14 cellular contexts compared by ENCODE assay signal in genomic region chr5:143147918-143148317, GRCh38.
DNase-seq lines count a peak whose midpoint lies in the region; ATAC-seq and TF ChIP-seq lines count a peak whose summit lies in the region.
"Had no signal": no experiment of that assay in that cellular context is flagged by ENCODE, and none has a peak within 500 bp of the region (broad histone marks: within the 10 kb centered on the region; RNA-seq: fewer than 3 reads in every experiment).

No MANE protein-coding gene starts in this region.

- H3K4me1 ChIP-seq in GM23338 (ENCODE audit: insufficient read depth) (no peaks in the 10 kb centered on the region), left lung (peaks cover 0 to 14% of the 10 kb centered on the region in 2 donors), smooth muscle cell (ENCODE audit: low read depth) (peaks cover 12% of the 10 kb centered on the region)
- H3K4me1 ChIP-seq: BE2C had no signal

- no peak for TF ChIP-seq CTCF in GM23338 (conservative IDR thresholded peaks at IDR 0.05; ENCODE audit: low read depth in 2 of 2)
- no peak for TF ChIP-seq CTCF in left lung (IDR thresholded peaks at IDR 0.05)
- no peak for TF ChIP-seq CTCF in smooth muscle cell (IDR thresholded peaks at IDR 0.05; ENCODE audit: borderline replicate concordance, insufficient read depth, poor library complexity, severe bottlenecking)

- peaks cover 9% of the 10 kb centered on the region; the same call in 2 of the 3 replicates for H3K36me3 Mint-ChIP-seq in GM23338 (ENCODE audit: low read depth)

- H3K79me2 ChIP-seq in GM23338 (replicated peaks; ENCODE audit: insufficient read depth) (no peaks in the 10 kb centered on the region), smooth muscle cell (ENCODE audit: low read depth) (no peaks in the 10 kb centered on the region)

- H3K9me3 Mint-ChIP-seq in GM23338: no peaks in the 10 kb centered on the region
- H3K9me3 Mint-ChIP-seq: activated naive CD8-positive, alpha-beta T cell treated with anti-CD3 and anti-CD28 coated beads for 36 hours had no signal

- ATAC-seq in GM23338: no peak
- ATAC-seq in left lung: peak; percentile 20
- ATAC-seq in GM18909 (IDR thresholded peaks at IDR 0.05; ENCODE audit: poor library complexity, unreplicated experiment): no peak
- ATAC-seq: Right ventricle myocardium inferior had no signal

- no peaks in the 10 kb centered on the region for H3K9me3 ChIP-seq in left lung
- no peaks in the 10 kb centered on the region for H3K9me3 ChIP-seq in smooth muscle cell (replicated peaks; ENCODE audit: low read depth)
- H3K9me3 ChIP-seq: BE2C, ovary had no signal

- no peak overlapping the region for H3K4me3 Mint-ChIP-seq in GM23338
- H3K4me3 Mint-ChIP-seq: activated naive CD8-positive, alpha-beta T cell treated with anti-CD3 and anti-CD28 coated beads for 36 hours had no signal

- no peaks in the 10 kb centered on the region for H3K4me1 Mint-ChIP-seq in GM23338

- intact Hi-C loops in left lung (cut with DNase I): no loop called here

- H3K4me2 ChIP-seq in GM23338 (no peak overlapping the region), smooth muscle cell (peak overlapping the region; percentile 24)

- H3K27ac ChIP-seq in GM23338 (ENCODE audit: low read depth) (no peak overlapping the region), left lung (no peak overlapping the region), smooth muscle cell (ENCODE audit: low read depth) (peak overlapping the region; percentile 65)

- H3K9me2 ChIP-seq in GM23338 (ENCODE audit: insufficient read depth): no peaks in the 10 kb centered on the region; the same call in 1 of the 2 replicates

- H3K27me3 ChIP-seq in GM23338 (ENCODE audit: insufficient read depth) (no peaks in the 10 kb centered on the region), left lung (no peaks in the 10 kb centered on the region), smooth muscle cell (ENCODE audit: low read depth) (no peaks in the 10 kb centered on the region)
- H3K27me3 ChIP-seq: BE2C, ovary had no signal

- WGBS in smooth muscle cell (ENCODE audit: low lambda C conversion rate): 64% methylated on average over 6 of the region's 6 CpGs

- no peak overlapping the region for H2AFZ ChIP-seq in GM23338
- H2AFZ ChIP-seq in smooth muscle cell (ENCODE audit: low read depth): no peak overlapping the region

- no peak overlapping the region for H3K4me3 ChIP-seq in GM23338
- H3K4me3 ChIP-seq in left lung: no peak overlapping the region
- H3K4me3 ChIP-seq in smooth muscle cell: no peak overlapping the region
- H3K4me3 ChIP-seq: ovary had no signal

- H3K9ac ChIP-seq in smooth muscle cell (ENCODE audit: low read depth): no peak overlapping the region

- no peaks in the 10 kb centered on the region for H3K27me3 Mint-ChIP-seq in GM23338 (ENCODE audit: insufficient read depth, low read depth, poor library complexity)
- H3K27me3 Mint-ChIP-seq: activated naive CD8-positive, alpha-beta T cell treated with anti-CD3 and anti-CD28 coated beads for 36 hours had no signal

- H3K27ac Mint-ChIP-seq in GM23338: peak overlapping the region; percentile 33; the same call in 1 of the 2 replicates
- H3K27ac Mint-ChIP-seq: activated naive CD8-positive, alpha-beta T cell treated with anti-CD3 and anti-CD28 coated beads for 36 hours had no signal

- H3F3A ChIP-seq in GM23338 (replicated peaks; ENCODE audit: low read depth) (no peaks in the 10 kb centered on the region), smooth muscle cell (ENCODE audit: low read depth) (peaks cover 26% of the 10 kb centered on the region)

- DNase-seq in GM23338 (ENCODE audit: low spot score) (no peak), amniotic epithelial cell (ENCODE audit: low read depth) (peak; percentile 97), left lung (no peak), smooth muscle cell (lab: John Stamatoyannopoulos, UW; ENCODE audit: unreplicated experiment) (no peak), germinal center (ENCODE audit: low spot score) (no peak), GM19238 (ENCODE audit: insufficient read length, low spot score) (no peak), mucosa of gallbladder (ENCODE audit: low spot score) (no peak)
- DNase-seq: activated CD4-positive, alpha-beta T cell treated with anti-CD3 and anti-CD28 coated beads for 1 hour; activated naive CD8-positive, alpha-beta T cell treated with anti-CD3 and anti-CD28 coated beads for 36 hours; BE2C; NCI-H1436 treated with DMSO at 0.1 percent for 48 hours had no signal

- no peaks in the 10 kb centered on the region for H4K20me1 ChIP-seq in GM23338 (replicated peaks; ENCODE audit: insufficient read depth)
- no peaks in the 10 kb centered on the region for H4K20me1 ChIP-seq in smooth muscle cell (ENCODE audit: low read depth)

- H3K36me3 ChIP-seq in GM23338 (ENCODE audit: insufficient read depth): no peaks in the 10 kb centered on the region
- peaks cover 0 to 27% of the 10 kb centered on the region in 2 donors for H3K36me3 ChIP-seq in left lung
- H3K36me3 ChIP-seq in smooth muscle cell (ENCODE audit: low read depth): no peaks in the 10 kb centered on the region
- H3K36me3 ChIP-seq: BE2C, ovary had no signal

TF ChIP-seq in GM23338, 12 proteins besides CTCF, POLR2A, EP300 and RAD21:
- TF ChIP-seq NANOG (IDR thresholded peaks at IDR 0.05; ENCODE audit: borderline replicate concordance) (no peak), JUNB (IDR thresholded peaks at IDR 0.05; ENCODE audit: unreplicated experiment) (no peak), STAT1 (IDR thresholded peaks at IDR 0.05; ENCODE audit: unreplicated experiment) (no peak)
